8 cellular contexts compared by ENCODE assay signal in the genomic region with DNA sequence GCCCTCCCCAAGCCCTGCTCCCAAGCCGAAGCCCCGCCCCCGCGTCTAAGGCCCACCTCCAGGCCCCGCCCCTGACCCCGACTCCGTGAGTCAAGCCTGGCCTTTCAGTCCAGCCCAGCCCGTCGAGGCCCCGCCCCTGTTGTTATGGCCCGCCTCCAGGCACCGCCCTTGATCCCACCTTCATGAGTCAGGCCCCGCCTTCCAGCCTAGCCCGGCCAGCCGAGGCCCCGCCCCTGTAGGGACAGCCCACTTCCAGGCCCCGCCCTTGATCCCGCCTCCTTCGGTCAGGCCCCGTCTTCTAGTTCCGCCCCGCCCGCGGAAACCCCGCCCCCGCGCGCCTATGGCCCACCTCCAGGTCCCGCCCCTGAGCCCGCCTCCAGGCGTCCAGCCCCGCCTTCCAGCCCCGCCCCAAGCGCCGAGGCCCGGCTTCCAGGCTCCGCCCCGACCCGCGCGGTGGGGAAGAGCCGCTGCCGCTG. TPM values are rescaled to one million over a fixed set of nuclear protein-coding genes. Genes with fewer than 3 reads are reported as not detected.
DNase-seq lines count a peak whose midpoint lies in the region; ATAC-seq and TF ChIP-seq lines count a peak whose summit lies in the region.

No MANE protein-coding gene starts in this region.

- ATAC-seq in HG02852 (IDR thresholded peaks at IDR 0.05; ENCODE audit: unreplicated experiment), result peak; percentile 82

- H3K79me2 ChIP-seq in trophoblast cell (ENCODE audit: control insufficient read depth, insufficient read depth, low read length, poor library complexity), result peaks cover 10% of the 10 kb centered on the region

- H2BK5ac ChIP-seq in trophoblast cell (ENCODE audit: low read depth, low read length, poor library complexity), result no peak overlapping the region

- no peak overlapping the region for H3K4ac ChIP-seq in trophoblast cell (ENCODE audit: low read depth, low read length)

- H3K36me3 ChIP-seq in adipocyte (ENCODE audit: control insufficient read depth, insufficient read depth, low read length, severe bottlenecking) (no peaks in the 10 kb centered on the region), trophoblast cell (ENCODE audit: control insufficient read depth in 1 of 2, insufficient read depth in 2 of 2, low read length in 2 of 2) (peaks cover 0 to under 1% of the 10 kb centered on the region in 2 experiments), transverse colon (no peaks in the 10 kb centered on the region)

- H2BK12ac ChIP-seq in trophoblast cell (ENCODE audit: low read length), result no peak overlapping the region

- peaks cover 3% of the 10 kb centered on the region for H3K9me3 ChIP-seq in adipocyte (ENCODE audit: control insufficient read depth, low read length)
- H3K9me3 ChIP-seq in trophoblast cell (ENCODE audit: insufficient read depth, low read depth, low read length), result no peaks in the 10 kb centered on the region
- H3K9me3 ChIP-seq in transverse colon, result no peaks in the 10 kb centered on the region

- intact Hi-C loops in cardiac septum (cut with DNase I) (loop anchor here (5.0 kb wide), 1 partner anchor 166 kb away; the partner anchor contains the start of gene MORC3), transverse colon (cut with DNase I; ENCODE audit: low total_unique reads) (no loop called here)

- TF ChIP-seq EP300 in transverse colon (IDR thresholded peaks at IDR 0.05; ENCODE audit: low read depth), result no peak

- no peak for TF ChIP-seq POLR2A in transverse colon (IDR thresholded peaks at IDR 0.05)

- H3K14ac ChIP-seq in trophoblast cell (ENCODE audit: low read length), result no peak overlapping the region

- in situ Hi-C loops in transverse colon (cut with MboI; ENCODE audit: low pct_ligation_motif_present in 1 of 4, low pct_unique_long_range_greater_than_20kb in 1 of 4, low sequenced_read_pairs in 3 of 4), result no loop called here

- no peak overlapping the region for H2AFZ ChIP-seq in trophoblast cell (ENCODE audit: insufficient read depth, low read length, poor library complexity)

- H3K9ac ChIP-seq in adipocyte (ENCODE audit: low read length) (peak overlapping the region; percentile 89), trophoblast cell (ENCODE audit: low read length) (no peak overlapping the region)

- peak overlapping the region; percentile 91 for H3K18ac ChIP-seq in trophoblast cell (ENCODE audit: low read length)

- H3K4me1 ChIP-seq in adipocyte (ENCODE audit: control insufficient read depth, insufficient read depth, low read length) (peaks cover 9% of the 10 kb centered on the region), trophoblast cell (ENCODE audit: control insufficient read depth in 1 of 2, insufficient read depth in 2 of 2, low read length in 2 of 2) (peaks cover 2 to 3% of the 10 kb centered on the region in 2 experiments), transverse colon (peaks cover 7 to 31% (median 18%) of the 10 kb centered on the region in 4 donors)

- H2AK5ac ChIP-seq in trophoblast cell (ENCODE audit: low read length), result no peak overlapping the region

- peak; percentile 98 for DNase-seq in NCI-H1436 (lab: John Stamatoyannopoulos, UW)
- peak; percentile 97 for DNase-seq in SW480 (ENCODE audit: low spot score)
- peak; percentile 100 for DNase-seq in adipocyte (ENCODE audit: low read depth)
- peak; percentile 100 for DNase-seq in cardiac septum (ENCODE audit: low spot score)
- peak; percentile 99 to 100 for DNase-seq in trophoblast cell
- DNase-seq in transverse colon, result peak; percentile 100

- peaks cover 13% of the 10 kb centered on the region for H3K79me1 ChIP-seq in trophoblast cell (ENCODE audit: low read length)

- WGBS in trophoblast cell (ENCODE audit: extremely low coverage, insufficient coverage, insufficient read length), result no CpG with 5 or more reads among the region's 43 CpGs
- 1% methylated on average over 25 of the region's 43 CpGs; no CpG with 5 or more reads in 1 of the 2 donors for WGBS in transverse colon (ENCODE audit: low coverage in 1 of 2), 2 donors

- H3K23ac ChIP-seq in trophoblast cell (ENCODE audit: low read length), result no peak overlapping the region

- peak overlapping the region; percentile 88 for H3K4me2 ChIP-seq in trophoblast cell (ENCODE audit: low read length)

- no peak overlapping the region for H2BK120ac ChIP-seq in trophoblast cell (ENCODE audit: insufficient read depth, low read length, poor library complexity)

- H3K27me3 ChIP-seq in adipocyte (replicated peaks; ENCODE audit: control insufficient read depth, insufficient read depth, low read length) (no peaks in the 10 kb centered on the region), trophoblast cell (ENCODE audit: insufficient read depth, low read length) (no peaks in the 10 kb centered on the region), transverse colon (no peaks in the 10 kb centered on the region)

- H3K4me3 ChIP-seq in GM12875 (ENCODE audit: low read depth, low read length), result peak overlapping the region; percentile 87
- peak overlapping the region; percentile 91 for H3K4me3 ChIP-seq in adipocyte (ENCODE audit: low read length)
- peak overlapping the region; percentile 96 for H3K4me3 ChIP-seq in trophoblast cell (ENCODE audit: low read depth, low read length)
- peak overlapping the region; percentile 76 to 98 (median 80) for H3K4me3 ChIP-seq in transverse colon

- TF ChIP-seq CTCF in GM12875 (IDR thresholded peaks at IDR 0.05; ENCODE audit: borderline replicate concordance, insufficient read depth, low read depth, low read length) (no peak), transverse colon (IDR thresholded peaks at IDR 0.05) (no peak)

- H3K27ac ChIP-seq in trophoblast cell (ENCODE audit: low read depth, low read length) (no peak overlapping the region), transverse colon (peak overlapping the region; percentile 93 to 99 (median 96))

- H4K91ac ChIP-seq in trophoblast cell (ENCODE audit: low read depth, low read length), result no peak overlapping the region

- H4K12ac ChIP-seq in trophoblast cell (ENCODE audit: low read depth, low read length), result no peak overlapping the region

- no peak overlapping the region for H4K8ac ChIP-seq in trophoblast cell (ENCODE audit: low read depth, low read length)

RNA-seq across cellular contexts. Expression of gene DOP1B, which starts 0.2 kb away (rescaled TPM):
- 7.6 TPM for total RNA-seq in cardiac septum
- polyA plus RNA-seq in trophoblast cell (2013), result 26.7 and 27.3 TPM in 2 replicates
- 10 to 100 TPM; 49.4 to 74.4 (median 61.0) TPM for total RNA-seq in transverse colon

RNA-seq across cellular contexts. Expression of gene CBR3, which starts 21.5 kb away (rescaled TPM):
- total RNA-seq in cardiac septum (2.1 TPM), transverse colon (1 to 10 TPM in 2 of 4 donors, not detected in 2; 3.4 to 5.1 TPM)
- 2.9 and 3.3 TPM in 2 replicates for polyA plus RNA-seq in trophoblast cell (2013)
